In the genomic region with DNA sequence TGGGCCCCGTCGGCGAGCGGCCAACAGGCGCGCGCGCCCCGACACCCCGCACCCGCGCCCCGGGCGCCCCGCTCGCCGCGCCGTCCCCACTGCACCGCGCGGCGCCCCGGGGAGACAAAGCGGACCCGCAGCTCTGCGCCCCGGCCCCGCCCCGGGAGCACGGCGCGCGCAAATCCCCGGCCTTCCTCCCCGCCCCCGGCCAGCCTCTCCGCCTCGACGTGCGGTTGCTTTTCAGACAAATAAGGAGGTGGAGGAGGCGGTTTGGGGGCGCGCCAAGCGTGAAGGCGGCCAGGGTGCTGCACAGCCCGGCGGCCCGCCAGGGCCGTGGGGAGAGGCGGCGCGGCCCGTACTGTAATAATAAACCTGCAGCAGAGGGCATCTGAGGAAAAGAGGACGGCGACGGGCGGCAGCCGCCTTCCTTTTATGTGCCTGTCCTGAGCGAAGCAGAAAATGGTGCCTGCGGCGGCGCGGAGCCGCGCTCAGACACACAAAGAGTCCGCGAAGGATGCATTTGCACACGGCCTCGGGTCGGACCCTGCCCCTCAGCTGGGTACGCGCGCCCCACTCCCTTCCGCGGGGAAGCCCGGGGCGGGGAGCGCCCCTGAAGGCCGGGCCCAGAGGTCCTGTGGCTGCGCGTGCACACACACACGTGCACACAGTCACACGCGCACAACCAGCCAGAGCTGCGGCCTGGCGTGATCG, we compare ENCODE assay signal across 8 cellular contexts. TPM values are rescaled to one million over a fixed set of nuclear protein-coding genes. Genes with fewer than 3 reads are reported as not detected.
DNase-seq lines count a peak whose midpoint lies in the region; ATAC-seq lines count a peak whose summit lies in the region.

No MANE protein-coding gene starts in this region.

- peaks cover 10% of the 10 kb centered on the region for H3K36me3 Mint-ChIP-seq in activated CD8-positive, alpha-beta T cell treated with anti-CD3 and anti-CD28 coated beads, Interleukin-2, amount 10 ng/mL, durations not matched to agents 7 days and 5 days (ENCODE audit: low read depth)

- peak overlapping the region; percentile 100 for H3K27ac ChIP-seq in ectodermal cell (ENCODE audit: insufficient read depth, low read depth, low read length, poor library complexity, severe bottlenecking)

- H3K36me3 ChIP-seq in ectodermal cell (ENCODE audit: control insufficient read depth, insufficient read depth, low read length) = no peaks in the 10 kb centered on the region

- H3K4me3 ChIP-seq in ectodermal cell (ENCODE audit: insufficient read depth, low read depth, low read length) = peak overlapping the region; percentile 90

- ATAC-seq in GM19351 (IDR thresholded peaks at IDR 0.05; ENCODE audit: unreplicated experiment) = peak; percentile 71
- peak; percentile 62 for ATAC-seq in HG03469 (IDR thresholded peaks at IDR 0.05; ENCODE audit: unreplicated experiment)
- ATAC-seq in activated CD8-positive, alpha-beta T cell treated with anti-CD3 and anti-CD28 coated beads, Interleukin-2, amount 10 ng/mL, durations not matched to agents 7 days and 5 days = peak; percentile 91

- peak overlapping the region; percentile 89 for H3K27ac Mint-ChIP-seq in activated CD8-positive, alpha-beta T cell treated with anti-CD3 and anti-CD28 coated beads, Interleukin-2, amount 10 ng/mL, durations not matched to agents 7 days and 5 days

- no peaks in the 10 kb centered on the region for H3K9me3 Mint-ChIP-seq in activated CD8-positive, alpha-beta T cell treated with anti-CD3 and anti-CD28 coated beads, Interleukin-2, amount 10 ng/mL, durations not matched to agents 7 days and 5 days (ENCODE audit: insufficient read depth)

- WGBS in ectodermal cell, 2 experiments = 0 to 1% methylated on average over 88 of the region's 88 CpGs

- peak overlapping the region; percentile 84 for H3K4me3 Mint-ChIP-seq in activated CD8-positive, alpha-beta T cell treated with anti-CD3 and anti-CD28 coated beads, Interleukin-2, amount 10 ng/mL, durations not matched to agents 7 days and 5 days

- H3K27me3 ChIP-seq in ectodermal cell (ENCODE audit: control insufficient read depth, insufficient read depth, low read length, poor library complexity, severe bottlenecking) = no peaks in the 10 kb centered on the region

- peaks cover 26% of the 10 kb centered on the region for H3K4me1 Mint-ChIP-seq in activated CD8-positive, alpha-beta T cell treated with anti-CD3 and anti-CD28 coated beads, Interleukin-2, amount 10 ng/mL, durations not matched to agents 7 days and 5 days (ENCODE audit: low read depth)

- H3K4me1 ChIP-seq in ectodermal cell (ENCODE audit: control insufficient read depth, insufficient read depth, low read length) = peaks cover 5% of the 10 kb centered on the region

- H3K9me3 ChIP-seq in ectodermal cell (ENCODE audit: control insufficient read depth, low read length) = no peaks in the 10 kb centered on the region

- H3K27me3 Mint-ChIP-seq in activated CD8-positive, alpha-beta T cell treated with anti-CD3 and anti-CD28 coated beads, Interleukin-2, amount 10 ng/mL, durations not matched to agents 7 days and 5 days (ENCODE audit: low read depth) = peaks cover 5% of the 10 kb centered on the region

- CTCF ChIA-PET in activated CD8-positive, alpha-beta T cell treated with anti-CD3 and anti-CD28 coated beads, Interleukin-2, amount 10 ng/mL, durations not matched to agents 7 days and 5 days (lab: Charles Lee) = interaction anchor here (0.6 to 2.0 kb wide), 13 partner anchors 16 to 1155 kb away, joined by 3 to 11 read pairs (median 3); no protein-coding TSS in a partner anchor

- POLR2A ChIA-PET in activated CD8-positive, alpha-beta T cell treated with anti-CD3 and anti-CD28 coated beads, Interleukin-2, amount 10 ng/mL, durations not matched to agents 7 days and 5 days (lab: Charles Lee) = interaction anchor here (0.7 to 1.6 kb wide), 9 partner anchors 14 to 250 kb away, joined by 3 to 18 read pairs (median 4); no protein-coding TSS in a partner anchor

- DNase-seq in CD1c-positive myeloid dendritic cell (ENCODE audit: extremely low spot score) (peak; percentile 82), NCI-H748 (lab: John Stamatoyannopoulos, UW; ENCODE audit: unreplicated experiment) (peak; percentile 93), lung microvascular endothelial cell (ENCODE audit: low read depth in 2 of 2) (peak; percentile 70 to 91)
- DNase-seq in activated CD8-positive, alpha-beta T cell treated with anti-CD3 and anti-CD28 coated beads, Interleukin-2, amount 10 ng/mL, durations not matched to agents 7 days and 5 days = peak; percentile 91
- peak; percentile 52 to 66 (median 53) for DNase-seq in stimulated activated CD4-positive, alpha-beta T cell treated with anti-CD3 and anti-CD28 coated beads, TNF-alpha, amount 100 ng/mL, for 4 hours (ENCODE audit: low read depth in 3 of 3)

RNA-seq across cellular contexts. Expression of a gene that starts 0.7 kb away (rescaled TPM):
- 10 to 100 TPM; 18.6 to 19.7 TPM for total RNA-seq in activated CD8-positive, alpha-beta T cell treated with anti-CD3 and anti-CD28 coated beads, Interleukin-2, amount 10 ng/mL, durations not matched to agents 7 days and 5 days
- polyA plus RNA-seq in ectodermal cell (2013, experiment 1 of 4) = 587 TPM
- polyA plus RNA-seq in ectodermal cell (2013, experiment 2 of 4) = 536 TPM
- 407 TPM for polyA plus RNA-seq in ectodermal cell (2013, experiment 3 of 4)
- polyA plus RNA-seq in ectodermal cell (2013, experiment 4 of 4) = 437 TPM
- total RNA-seq in lung microvascular endothelial cell = 9.3 and 12.4 TPM in 2 replicates

Comparison
In these comparisons a context has a peak if more than half of its experiments do, and no peak if none do; other contexts are left out.
1. Peak in every context shown above with its lines: DNase-seq, ATAC-seq, H3K4me3 ChIP-seq and H3K27ac ChIP-seq.